In genomic region chr14:89365071-89365801, GRCh38 we compare ENCODE assay signal across 8 cellular contexts. TPM values are rescaled to one million over a fixed set of nuclear protein-coding genes. Genes with fewer than 3 reads are reported as not detected.
A peak's percentile ranks its signal among the peaks of the same experiment; 100 is the strongest.
DNase-seq lines count a peak whose midpoint lies in the region; ATAC-seq, FAIRE-seq and TF ChIP-seq lines count a peak whose summit lies in the region.

No MANE protein-coding gene starts in this region.

- peak; percentile 52 for DNase-seq in GM19239 (ENCODE audit: insufficient read length, low spot score)
- peak; percentile 45 for DNase-seq in activated CD4-positive, CD25-positive, alpha-beta regulatory T cell treated with anti-CD3 and anti-CD28 coated beads, Interleukin-2, amount 50 U/mL, for 16 hours (ENCODE audit: low read depth, low spot score)
- DNase-seq in endothelial cell of umbilical vein (ENCODE audit: low read depth, low spot score), result no peak
- peak; percentile 14 to 36 (median 31) for DNase-seq in stimulated activated CD4-positive, alpha-beta T cell treated with anti-CD3 and anti-CD28 coated beads, Interleukin-1b, Interleukin-23, amount 100 ng/mL, for 24 hours (ENCODE audit: low read depth in 4 of 4, low spot score in 1 of 4)
- DNase-seq in NK-92 treated with Interleukin-12 subunit alpha and Interleukin-12 subunit beta, amount 100 ng/mL, for 24 hours (lab: John Stamatoyannopoulos, UW), result no peak
- DNase-seq in occipital lobe (lab: John Stamatoyannopoulos, UW), result no peak
- no peak for DNase-seq in urothelium cell line (ENCODE audit: low spot score)

- BruUV-seq in endothelial cell of umbilical vein (replicated peaks; lab: Mats Ljungman, UMichigan), result no TSS peak

- H3K79me2 ChIP-seq in endothelial cell of umbilical vein (ENCODE audit: control insufficient read depth, insufficient read depth, low read length), result peaks cover 2% of the 10 kb centered on the region

- no peaks in the 10 kb centered on the region for H3K9me3 ChIP-seq in endothelial cell of umbilical vein (replicated peaks; ENCODE audit: control insufficient read depth, insufficient read depth, low read length)

- H3K27me3 ChIP-seq in endothelial cell of umbilical vein (ENCODE audit: control insufficient read depth in 2 of 2, insufficient read depth in 2 of 2, low read length in 2 of 2), result no peaks in the 10 kb centered on the region

- H3K4me1 ChIP-seq in endothelial cell of umbilical vein (ENCODE audit: control insufficient read depth, extremely low read depth, insufficient read depth, low read length), result no peaks in the 10 kb centered on the region

- H3K27ac ChIP-seq in endothelial cell of umbilical vein (ENCODE audit: insufficient read depth, low read depth, low read length), result no peak overlapping the region

- H2AFZ ChIP-seq in endothelial cell of umbilical vein (ENCODE audit: low read depth, low read length), result no peak overlapping the region

- intact Hi-C loops in endothelial cell of umbilical vein (cut with micrococcal nuclease), result no loop called here

- no peak overlapping the region for H3K4me3 ChIP-seq in endothelial cell of umbilical vein (replicated peaks in 1 of 3; ENCODE audit: insufficient read depth in 1 of 3, low read depth in 1 of 3, low read length in 3 of 3)

- no peaks in the 10 kb centered on the region for H3K9me1 ChIP-seq in endothelial cell of umbilical vein (replicated peaks; ENCODE audit: control insufficient read depth, extremely low read depth, insufficient read depth, low read length)

- CTCF ChIA-PET in endothelial cell of umbilical vein (lab: Charles Lee), result no interaction called here

- no peaks in the 10 kb centered on the region for H3K36me3 ChIP-seq in endothelial cell of umbilical vein (ENCODE audit: control insufficient read depth in 2 of 2, extremely low read depth in 1 of 2, insufficient read depth in 2 of 2, low read length in 2 of 2)

- no peak for TF ChIP-seq POLR2A in endothelial cell of umbilical vein (IDR thresholded peaks at IDR 0.05; ENCODE audit: low read depth, low read length)

- FAIRE-seq in GM19239 (lab: Jason Lieb, UNC) (peak; percentile 98), endothelial cell of umbilical vein (lab: Jason Lieb, UNC) (no peak), urothelium cell line (lab: Jason Lieb, UNC) (no peak)

- no peak for TF ChIP-seq CTCF in endothelial cell of umbilical vein (IDR thresholded peaks at IDR 0.05; ENCODE audit: extremely low read depth in 1 of 2, insufficient read depth in 1 of 2, low read depth in 1 of 2, low read length in 2 of 2)

- dilution Hi-C loops in endothelial cell of umbilical vein (cut with MboI; ENCODE audit: extremely low pct_ligation_motif_present, low sequenced_read_pairs), result no loop called here

- H4K20me1 ChIP-seq in endothelial cell of umbilical vein (replicated peaks; ENCODE audit: control insufficient read depth, extremely low read depth, insufficient read depth, low read length), result no peaks in the 10 kb centered on the region

- peak; percentile 89 for ATAC-seq in HG03280 (IDR thresholded peaks at IDR 0.05; ENCODE audit: unreplicated experiment)

- POLR2A ChIA-PET in endothelial cell of umbilical vein (lab: Charles Lee), result no interaction called here

- H3K9ac ChIP-seq in endothelial cell of umbilical vein (replicated peaks; ENCODE audit: extremely low read depth, insufficient read depth, low read length), result no peak overlapping the region

- H3K4me2 ChIP-seq in endothelial cell of umbilical vein (ENCODE audit: insufficient read depth, low read length), result peak overlapping the region; percentile 39

TF ChIP-seq in endothelial cell of umbilical vein, 7 proteins besides CTCF, POLR2A, EP300 and RAD21:
- TF ChIP-seq GATA2 (IDR thresholded peaks at IDR 0.05; ENCODE audit: insufficient read depth, insufficient read length, low read depth, low read length) (no peak), MAX (IDR thresholded peaks at IDR 0.05; ENCODE audit: insufficient read depth, insufficient read length) (no peak), MYC (IDR thresholded peaks at IDR 0.05; ENCODE audit: low read depth, low read length) (no peak)

RNA-seq across cellular contexts. Expression of gene FOXN3, which starts 51.8 kb away (rescaled TPM):
- total RNA-seq in endothelial cell of umbilical vein (41.8 and 44.7 TPM in 2 replicates), occipital lobe (36.8 TPM)
- 16.7 and 16.9 TPM in 2 replicates for polyA plus RNA-seq in endothelial cell of umbilical vein
- 18.5 and 19.6 TPM in 2 replicates for polyA plus RNA-seq in endothelial cell of umbilical vein (2011; cell fraction: cytosol; rRNA removed)
- 19.9 and 23.8 TPM in 2 replicates for polyA plus RNA-seq in endothelial cell of umbilical vein (2011; cell fraction: nucleus; rRNA removed)
- 26.9 and 29.9 TPM in 2 replicates for polyA plus RNA-seq in endothelial cell of umbilical vein (2012)
- polyA minus RNA-seq in endothelial cell of umbilical vein, result 67.6 and 73.4 TPM in 2 replicates
- polyA minus RNA-seq in endothelial cell of umbilical vein (2011; cell fraction: cytosol; rRNA and poly(A)+ RNA removed), result 9.5 TPM
- 82.7 and 114 TPM in 2 replicates for polyA minus RNA-seq in endothelial cell of umbilical vein (2011; cell fraction: nucleus; rRNA and poly(A)+ RNA removed)

Comparison
In these comparisons a context has a peak if more than half of its experiments do, and no peak if none do; other contexts are left out.
1. DNase-seq: peak in GM19239 (single experiment), activated CD4-positive, CD25-positive, alpha-beta regulatory T cell treated with anti-CD3 and anti-CD28 coated beads, Interleukin-2, amount 50 U/mL, for 16 hours (single experiment) and stimulated activated CD4-positive, alpha-beta T cell treated with anti-CD3 and anti-CD28 coated beads, Interleukin-1b, Interleukin-23, amount 100 ng/mL, for 24 hours (4 of 4); none in endothelial cell of umbilical vein (single experiment), NK-92 treated with Interleukin-12 subunit alpha and Interleukin-12 subunit beta, amount 100 ng/mL, for 24 hours (single experiment), occipital lobe (single experiment) and urothelium cell line (single experiment).